ENCODE assay signal across 1 cellular context in the genomic region with DNA sequence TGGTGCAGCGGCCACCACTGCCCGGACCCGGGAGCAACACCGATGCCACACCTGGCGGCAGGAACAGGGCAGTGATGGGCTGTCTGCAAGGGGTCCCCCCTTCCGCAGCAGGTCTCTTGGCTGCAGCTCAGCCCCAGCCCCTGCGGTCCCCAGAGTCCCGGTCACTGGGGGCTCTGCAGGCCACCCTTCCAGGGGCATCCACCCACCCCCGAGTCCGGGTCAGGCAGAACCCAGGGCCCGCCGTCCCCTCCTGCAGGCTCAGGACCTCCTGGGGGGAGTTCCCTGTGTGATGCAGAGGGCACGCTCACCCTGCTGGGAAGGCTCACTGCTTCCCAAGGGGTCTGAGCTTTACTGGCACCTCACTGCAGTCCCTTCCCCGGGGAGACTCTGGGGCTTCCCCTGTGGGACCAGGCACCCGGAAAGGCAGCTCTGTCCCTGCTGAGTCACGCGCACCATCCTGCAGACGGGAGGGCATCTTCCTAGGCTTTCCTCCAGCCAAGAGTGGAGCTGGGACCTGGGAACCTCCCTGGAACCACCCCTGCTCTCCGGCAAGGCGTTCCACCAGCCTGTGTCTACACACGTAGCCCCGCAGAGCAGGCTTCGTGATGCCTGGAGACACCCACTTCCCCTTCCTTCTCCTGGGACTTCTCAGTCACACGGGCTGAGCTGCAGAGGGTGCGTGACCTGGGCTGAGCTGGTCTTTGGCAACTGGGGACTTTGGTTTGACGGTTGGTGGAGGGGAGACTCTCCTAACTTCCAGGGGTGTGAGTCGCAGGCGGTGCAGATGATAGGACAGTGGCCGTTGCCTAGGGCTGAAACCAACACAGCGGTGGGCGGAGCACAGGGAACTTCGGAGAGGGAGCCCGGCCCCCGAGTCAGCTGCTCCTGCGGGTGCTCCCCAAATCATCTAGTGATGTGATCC.
TF ChIP-seq lines count a peak whose summit lies in the region.

No MANE protein-coding gene starts in this region.

TF ChIP-seq in H1, 55 proteins besides CTCF, POLR2A, EP300 and RAD21:
- TF ChIP-seq YY1 (IDR thresholded peaks at IDR 0.05; ENCODE audit: low read depth, low read length) = no peak
- TF ChIP-seq MAFK (IDR thresholded peaks at IDR 0.05; ENCODE audit: low read depth, low read length) = no peak
- no peak for TF ChIP-seq FOSL1 (IDR thresholded peaks at IDR 0.05; ENCODE audit: insufficient read depth, low read depth, low read length)
- no peak for TF ChIP-seq JUND (IDR thresholded peaks at IDR 0.05; ENCODE audit: low read length)
- TF ChIP-seq, protein P1, sequence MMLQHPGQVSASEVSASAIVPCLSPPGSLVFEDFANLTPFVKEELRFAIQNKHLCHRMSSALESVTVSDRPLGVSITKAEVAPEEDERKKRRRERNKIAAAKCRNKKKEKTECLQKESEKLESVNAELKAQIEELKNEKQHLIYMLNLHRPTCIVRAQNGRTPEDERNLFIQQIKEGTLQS (IDR thresholded peaks at IDR 0.05; ENCODE audit: insufficient read depth, low read depth, low read length) = no peak
TF ChIP-seq in H1: peak in this region for 0.
